ENCODE assay signal across 1 cellular context in the genomic region with DNA sequence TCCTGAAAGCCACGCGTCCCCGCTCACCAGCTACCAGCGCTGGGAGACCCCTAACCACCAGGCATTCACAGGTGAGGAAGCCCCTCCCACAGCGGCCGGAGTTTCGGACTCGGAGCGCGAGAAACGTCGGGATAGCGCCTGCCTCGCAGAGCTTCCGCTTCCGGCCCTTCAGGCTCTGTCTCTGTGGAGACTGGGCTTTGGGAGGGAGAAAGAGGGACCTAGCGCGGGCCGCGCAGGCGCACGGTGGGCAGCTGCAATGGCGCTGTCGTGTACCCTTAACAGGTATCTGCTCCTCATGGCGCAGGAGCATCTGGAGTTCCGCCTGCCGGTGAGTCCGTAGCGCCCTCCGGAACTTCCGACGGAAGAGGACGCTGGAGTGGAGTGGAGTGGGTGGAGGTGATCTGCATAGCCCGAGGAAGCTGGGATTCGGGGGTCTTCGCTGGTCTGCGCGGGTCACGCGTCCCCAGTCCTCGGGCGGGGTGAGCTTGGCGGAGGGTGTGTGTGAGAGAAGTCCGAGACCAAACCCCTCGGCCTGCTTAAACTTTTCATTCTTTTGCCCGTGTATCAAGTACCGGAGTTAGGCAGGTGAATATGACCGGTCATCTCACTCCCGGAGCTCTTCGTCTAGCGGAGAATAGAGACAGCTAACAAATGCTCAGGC.
TF ChIP-seq lines count a peak whose summit lies in the region.

Gene TRMT11, plus strand, starts transcription at position 246 of the 661 bp plus-strand sequence. Its CDS starts 11 bp downstream, at position 257.

TF ChIP-seq in HepG2, 621 proteins besides CTCF, POLR2A, EP300 and RAD21 (continued from another document and continues in another):
- TF ChIP-seq THAP8 (CRISPR knock-in tag; IDR thresholded peaks at IDR 0.05; ENCODE audit: borderline replicate concordance) (peak; percentile 80; the same call in 1 of the 2 replicates), ZNF264 (CRISPR knock-in tag; IDR thresholded peaks at IDR 0.05) (peak; percentile 44; the same call in 1 of the 2 replicates), ZNF615 (CRISPR knock-in tag; IDR thresholded peaks at IDR 0.05; ENCODE audit: borderline replicate concordance) (no peak), GLI4 (CRISPR knock-in tag; IDR thresholded peaks at IDR 0.05; ENCODE audit: borderline replicate concordance) (peak; percentile 77; the same call in 1 of the 2 replicates), HOXA9 (CRISPR knock-in tag; IDR thresholded peaks at IDR 0.05; ENCODE audit: borderline replicate concordance) (peak; percentile 90), NR2F2 (IDR thresholded peaks at IDR 0.05; ENCODE audit: borderline replicate concordance, low read depth) (peak; percentile 69; the same call in 1 of the 2 replicates), PTBP1 (IDR thresholded peaks at IDR 0.05; ENCODE audit: low read depth, low read length, poor library complexity, severe bottlenecking) (no peak), ZSCAN5A (CRISPR knock-in tag; IDR thresholded peaks at IDR 0.05; ENCODE audit: borderline replicate concordance) (no peak; the same call in 1 of the 2 replicates), ZNF124 (CRISPR knock-in tag; IDR thresholded peaks at IDR 0.05) (peak; percentile 85; the same call in 1 of the 2 replicates), MBD4 (IDR thresholded peaks at IDR 0.05; ENCODE audit: borderline replicate concordance, low read length) (no peak), GATAD2A (CRISPR knock-in tag; IDR thresholded peaks at IDR 0.05) (peak; percentile 75), SMC3 (IDR thresholded peaks at IDR 0.05; ENCODE audit: low read length) (no peak), HNF4G (IDR thresholded peaks at IDR 0.05; ENCODE audit: borderline replicate concordance, low read depth, low read length) (peak; percentile 2; the same call in 1 of the 2 replicates), HNF4G (CRISPR knock-in tag; IDR thresholded peaks at IDR 0.05; ENCODE audit: borderline replicate concordance, low read depth) (no peak), ZNF260 (CRISPR knock-in tag; IDR thresholded peaks at IDR 0.05; ENCODE audit: borderline replicate concordance, low read depth) (0 out of 2 replicates have a peak, but pooled peaks have one; percentile 77), THYN1 (CRISPR knock-in tag; IDR thresholded peaks at IDR 0.05; ENCODE audit: borderline replicate concordance, low read depth) (no peak), ZNF773 (CRISPR knock-in tag; IDR thresholded peaks at IDR 0.05; ENCODE audit: borderline replicate concordance) (no peak; the same call in 1 of the 2 replicates), ATF7 (IDR thresholded peaks at IDR 0.05) (no peak), ATF7 (CRISPR knock-in tag; IDR thresholded peaks at IDR 0.05) (0 out of 2 replicates have a peak, but pooled peaks have one; percentile 45), SUZ12 (IDR thresholded peaks at IDR 0.05; ENCODE audit: low read depth, low read length) (no peak), HMG20B (CRISPR knock-in tag; conservative IDR thresholded peaks at IDR 0.05) (no peak), ZNF816 (CRISPR knock-in tag; IDR thresholded peaks at IDR 0.05; ENCODE audit: borderline replicate concordance) (peak; percentile 88), ZNF879 (CRISPR knock-in tag; IDR thresholded peaks at IDR 0.05) (no peak), MYPOP (CRISPR knock-in tag; IDR thresholded peaks at IDR 0.05) (peak; percentile 98), ZNF232 (CRISPR knock-in tag; IDR thresholded peaks at IDR 0.05; ENCODE audit: borderline replicate concordance) (peak; percentile 97), MTF1 (CRISPR knock-in tag; IDR thresholded peaks at IDR 0.05) (0 out of 2 replicates have a peak, but pooled peaks have one; percentile 13), RARG (CRISPR knock-in tag; IDR thresholded peaks at IDR 0.05; ENCODE audit: low read depth) (0 out of 2 replicates have a peak, but pooled peaks have one; percentile 50), ELF3 (CRISPR knock-in tag; IDR thresholded peaks at IDR 0.05) (peak; percentile 96), ZBTB1 (CRISPR knock-in tag; IDR thresholded peaks at IDR 0.05; ENCODE audit: borderline replicate concordance) (no peak), ZNF550 (CRISPR knock-in tag; IDR thresholded peaks at IDR 0.05; ENCODE audit: borderline replicate concordance) (no peak), ZNF547 (CRISPR knock-in tag; IDR thresholded peaks at IDR 0.05) (peak; percentile 86), NFE2 (CRISPR knock-in tag; IDR thresholded peaks at IDR 0.05) (no peak), MAFG (CRISPR knock-in tag; IDR thresholded peaks at IDR 0.05) (no peak), KLF11 (CRISPR knock-in tag; IDR thresholded peaks at IDR 0.05) (peak; percentile 61; the same call in 1 of the 2 replicates), TEAD3 (CRISPR knock-in tag; optimal IDR thresholded peaks at IDR 0.05; ENCODE audit: borderline replicate concordance) (peak; percentile 73), HNRNPL (IDR thresholded peaks at IDR 0.05; ENCODE audit: low read depth, low read length) (peak; percentile 60; the same call in 1 of the 2 replicates), CREBL2 (CRISPR knock-in tag; IDR thresholded peaks at IDR 0.05; ENCODE audit: borderline replicate concordance) (peak; percentile 97; the same call in 1 of the 2 replicates), ZBTB7A (CRISPR knock-in tag; IDR thresholded peaks at IDR 0.05) (peak; percentile 91; the same call in 1 of the 2 replicates), PHF20 (CRISPR knock-in tag; IDR thresholded peaks at IDR 0.05) (peak; percentile 92), ZNF468 (CRISPR knock-in tag; IDR thresholded peaks at IDR 0.05) (no peak), BHLHE40 (IDR thresholded peaks at IDR 0.05; ENCODE audit: low read length) (no peak), RELA (CRISPR knock-in tag; IDR thresholded peaks at IDR 0.05) (0 out of 2 replicates have a peak, but pooled peaks have one; percentile 37), HDAC2 (CRISPR knock-in tag; IDR thresholded peaks at IDR 0.05) (no peak; the same call in none of the 2 replicates), ZNF136 (CRISPR knock-in tag; IDR thresholded peaks at IDR 0.05; ENCODE audit: low read depth) (peak; percentile 93), DNMT3B (CRISPR knock-in tag; conservative IDR thresholded peaks at IDR 0.05) (peak; percentile 91), SRY (CRISPR knock-in tag; IDR thresholded peaks at IDR 0.05) (no peak; the same call in 1 of the 2 replicates), ZNF138 (CRISPR knock-in tag; IDR thresholded peaks at IDR 0.05; ENCODE audit: low read depth) (peak; percentile 77; the same call in 1 of the 2 replicates), ERF (CRISPR knock-in tag; IDR thresholded peaks at IDR 0.05) (peak; percentile 91), ARHGAP35 (CRISPR knock-in tag; IDR thresholded peaks at IDR 0.05; ENCODE audit: borderline replicate concordance) (peak; percentile 64; the same call in 1 of the 2 replicates), REXO4 (CRISPR knock-in tag; IDR thresholded peaks at IDR 0.05; ENCODE audit: borderline replicate concordance) (0 out of 2 replicates have a peak, but pooled peaks have one; percentile 59), KLF12 (CRISPR knock-in tag; IDR thresholded peaks at IDR 0.05; ENCODE audit: borderline replicate concordance) (no peak)
- TF ChIP-seq, protein P1, sequence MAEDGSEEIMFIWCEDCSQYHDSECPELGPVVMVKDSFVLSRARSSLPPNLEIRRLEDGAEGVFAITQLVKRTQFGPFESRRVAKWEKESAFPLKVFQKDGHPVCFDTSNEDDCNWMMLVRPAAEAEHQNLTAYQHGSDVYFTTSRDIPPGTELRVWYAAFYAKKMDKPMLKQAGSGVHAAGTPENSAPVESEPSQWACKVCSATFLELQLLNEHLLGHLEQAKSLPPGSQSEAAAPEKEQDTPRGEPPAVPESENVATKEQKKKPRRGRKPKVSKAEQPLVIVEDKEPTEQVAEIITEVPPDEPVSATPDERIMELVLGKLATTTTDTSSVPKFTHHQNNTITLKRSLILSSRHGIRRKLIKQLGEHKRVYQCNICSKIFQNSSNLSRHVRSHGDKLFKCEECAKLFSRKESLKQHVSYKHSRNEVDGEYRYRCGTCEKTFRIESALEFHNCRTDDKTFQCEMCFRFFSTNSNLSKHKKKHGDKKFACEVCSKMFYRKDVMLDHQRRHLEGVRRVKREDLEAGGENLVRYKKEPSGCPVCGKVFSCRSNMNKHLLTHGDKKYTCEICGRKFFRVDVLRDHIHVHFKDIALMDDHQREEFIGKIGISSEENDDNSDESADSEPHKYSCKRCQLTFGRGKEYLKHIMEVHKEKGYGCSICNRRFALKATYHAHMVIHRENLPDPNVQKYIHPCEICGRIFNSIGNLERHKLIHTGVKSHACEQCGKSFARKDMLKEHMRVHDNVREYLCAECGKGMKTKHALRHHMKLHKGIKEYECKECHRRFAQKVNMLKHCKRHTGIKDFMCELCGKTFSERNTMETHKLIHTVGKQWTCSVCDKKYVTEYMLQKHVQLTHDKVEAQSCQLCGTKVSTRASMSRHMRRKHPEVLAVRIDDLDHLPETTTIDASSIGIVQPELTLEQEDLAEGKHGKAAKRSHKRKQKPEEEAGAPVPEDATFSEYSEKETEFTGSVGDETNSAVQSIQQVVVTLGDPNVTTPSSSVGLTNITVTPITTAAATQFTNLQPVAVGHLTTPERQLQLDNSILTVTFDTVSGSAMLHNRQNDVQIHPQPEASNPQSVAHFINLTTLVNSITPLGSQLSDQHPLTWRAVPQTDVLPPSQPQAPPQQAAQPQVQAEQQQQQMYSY (CRISPR knock-in tag; IDR thresholded peaks at IDR 0.05), result no peak
- TF ChIP-seq, protein P2, sequence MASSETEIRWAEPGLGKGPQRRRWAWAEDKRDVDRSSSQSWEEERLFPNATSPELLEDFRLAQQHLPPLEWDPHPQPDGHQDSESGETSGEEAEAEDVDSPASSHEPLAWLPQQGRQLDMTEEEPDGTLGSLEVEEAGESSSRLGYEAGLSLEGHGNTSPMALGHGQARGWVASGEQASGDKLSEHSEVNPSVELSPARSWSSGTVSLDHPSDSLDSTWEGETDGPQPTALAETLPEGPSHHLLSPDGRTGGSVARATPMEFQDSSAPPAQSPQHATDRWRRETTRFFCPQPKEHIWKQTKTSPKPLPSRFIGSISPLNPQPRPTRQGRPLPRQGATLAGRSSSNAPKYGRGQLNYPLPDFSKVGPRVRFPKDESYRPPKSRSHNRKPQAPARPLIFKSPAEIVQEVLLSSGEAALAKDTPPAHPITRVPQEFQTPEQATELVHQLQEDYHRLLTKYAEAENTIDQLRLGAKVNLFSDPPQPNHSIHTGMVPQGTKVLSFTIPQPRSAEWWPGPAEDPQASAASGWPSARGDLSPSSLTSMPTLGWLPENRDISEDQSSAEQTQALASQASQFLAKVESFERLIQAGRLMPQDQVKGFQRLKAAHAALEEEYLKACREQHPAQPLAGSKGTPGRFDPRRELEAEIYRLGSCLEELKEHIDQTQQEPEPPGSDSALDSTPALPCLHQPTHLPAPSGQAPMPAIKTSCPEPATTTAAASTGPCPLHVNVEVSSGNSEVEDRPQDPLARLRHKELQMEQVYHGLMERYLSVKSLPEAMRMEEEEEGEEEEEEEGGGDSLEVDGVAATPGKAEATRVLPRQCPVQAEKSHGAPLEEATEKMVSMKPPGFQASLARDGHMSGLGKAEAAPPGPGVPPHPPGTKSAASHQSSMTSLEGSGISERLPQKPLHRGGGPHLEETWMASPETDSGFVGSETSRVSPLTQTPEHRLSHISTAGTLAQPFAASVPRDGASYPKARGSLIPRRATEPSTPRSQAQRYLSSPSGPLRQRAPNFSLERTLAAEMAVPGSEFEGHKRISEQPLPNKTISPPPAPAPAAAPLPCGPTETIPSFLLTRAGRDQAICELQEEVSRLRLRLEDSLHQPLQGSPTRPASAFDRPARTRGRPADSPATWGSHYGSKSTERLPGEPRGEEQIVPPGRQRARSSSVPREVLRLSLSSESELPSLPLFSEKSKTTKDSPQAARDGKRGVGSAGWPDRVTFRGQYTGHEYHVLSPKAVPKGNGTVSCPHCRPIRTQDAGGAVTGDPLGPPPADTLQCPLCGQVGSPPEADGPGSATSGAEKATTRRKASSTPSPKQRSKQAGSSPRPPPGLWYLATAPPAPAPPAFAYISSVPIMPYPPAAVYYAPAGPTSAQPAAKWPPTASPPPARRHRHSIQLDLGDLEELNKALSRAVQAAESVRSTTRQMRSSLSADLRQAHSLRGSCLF (CRISPR knock-in tag; IDR thresholded peaks at IDR 0.05; ENCODE audit: borderline replicate concordance), result peak; percentile 4; the same call in 1 of the 2 replicates
- TF ChIP-seq, protein P3, sequence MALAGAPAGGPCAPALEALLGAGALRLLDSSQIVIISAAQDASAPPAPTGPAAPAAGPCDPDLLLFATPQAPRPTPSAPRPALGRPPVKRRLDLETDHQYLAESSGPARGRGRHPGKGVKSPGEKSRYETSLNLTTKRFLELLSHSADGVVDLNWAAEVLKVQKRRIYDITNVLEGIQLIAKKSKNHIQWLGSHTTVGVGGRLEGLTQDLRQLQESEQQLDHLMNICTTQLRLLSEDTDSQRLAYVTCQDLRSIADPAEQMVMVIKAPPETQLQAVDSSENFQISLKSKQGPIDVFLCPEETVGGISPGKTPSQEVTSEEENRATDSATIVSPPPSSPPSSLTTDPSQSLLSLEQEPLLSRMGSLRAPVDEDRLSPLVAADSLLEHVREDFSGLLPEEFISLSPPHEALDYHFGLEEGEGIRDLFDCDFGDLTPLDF (CRISPR knock-in tag; IDR thresholded peaks at IDR 0.05), result peak; percentile 87
- TF ChIP-seq, protein P4, sequence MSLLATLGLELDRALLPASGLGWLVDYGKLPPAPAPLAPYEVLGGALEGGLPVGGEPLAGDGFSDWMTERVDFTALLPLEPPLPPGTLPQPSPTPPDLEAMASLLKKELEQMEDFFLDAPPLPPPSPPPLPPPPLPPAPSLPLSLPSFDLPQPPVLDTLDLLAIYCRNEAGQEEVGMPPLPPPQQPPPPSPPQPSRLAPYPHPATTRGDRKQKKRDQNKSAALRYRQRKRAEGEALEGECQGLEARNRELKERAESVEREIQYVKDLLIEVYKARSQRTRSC (CRISPR knock-in tag; IDR thresholded peaks at IDR 0.05; ENCODE audit: low read depth), result no peak
